ENCODE assay signal across 2 cellular contexts in the genomic region with DNA sequence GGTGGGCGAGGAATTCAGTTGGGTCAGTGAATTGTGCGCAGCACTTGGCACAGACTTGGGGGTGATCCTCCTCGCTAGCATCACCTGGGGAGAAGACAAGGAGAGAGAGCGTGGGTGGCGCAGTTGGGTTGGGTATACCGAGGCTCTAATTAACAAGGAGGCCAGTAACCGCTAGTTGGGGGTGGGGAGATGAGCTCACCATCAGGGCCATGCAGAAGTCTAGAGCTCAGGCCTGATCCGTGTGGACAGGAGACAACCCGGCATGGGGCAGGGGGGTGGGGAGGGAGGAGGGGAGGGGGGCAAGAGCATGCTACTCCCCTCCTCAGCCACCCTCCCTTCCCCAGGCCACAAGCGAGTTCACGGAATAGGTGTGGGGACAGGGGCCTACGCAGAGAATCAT.
TF ChIP-seq lines count a peak whose summit lies in the region.

No MANE protein-coding gene starts in this region.

TF ChIP-seq in endothelial cell of umbilical vein, 7 proteins besides CTCF, POLR2A, EP300 and RAD21:
- TF ChIP-seq POLR2AphosphoS5 (IDR thresholded peaks at IDR 0.05; ENCODE audit: insufficient read depth, low read depth, low read length), result no peak

TF ChIP-seq in neural cell, 6 proteins besides CTCF, POLR2A, EP300 and RAD21:
- TF ChIP-seq EZH2 (IDR thresholded peaks at IDR 0.05; ENCODE audit: borderline replicate concordance, insufficient read depth, low read length, poor library complexity, severe bottlenecking), result no peak
- TF ChIP-seq, protein P1, sequence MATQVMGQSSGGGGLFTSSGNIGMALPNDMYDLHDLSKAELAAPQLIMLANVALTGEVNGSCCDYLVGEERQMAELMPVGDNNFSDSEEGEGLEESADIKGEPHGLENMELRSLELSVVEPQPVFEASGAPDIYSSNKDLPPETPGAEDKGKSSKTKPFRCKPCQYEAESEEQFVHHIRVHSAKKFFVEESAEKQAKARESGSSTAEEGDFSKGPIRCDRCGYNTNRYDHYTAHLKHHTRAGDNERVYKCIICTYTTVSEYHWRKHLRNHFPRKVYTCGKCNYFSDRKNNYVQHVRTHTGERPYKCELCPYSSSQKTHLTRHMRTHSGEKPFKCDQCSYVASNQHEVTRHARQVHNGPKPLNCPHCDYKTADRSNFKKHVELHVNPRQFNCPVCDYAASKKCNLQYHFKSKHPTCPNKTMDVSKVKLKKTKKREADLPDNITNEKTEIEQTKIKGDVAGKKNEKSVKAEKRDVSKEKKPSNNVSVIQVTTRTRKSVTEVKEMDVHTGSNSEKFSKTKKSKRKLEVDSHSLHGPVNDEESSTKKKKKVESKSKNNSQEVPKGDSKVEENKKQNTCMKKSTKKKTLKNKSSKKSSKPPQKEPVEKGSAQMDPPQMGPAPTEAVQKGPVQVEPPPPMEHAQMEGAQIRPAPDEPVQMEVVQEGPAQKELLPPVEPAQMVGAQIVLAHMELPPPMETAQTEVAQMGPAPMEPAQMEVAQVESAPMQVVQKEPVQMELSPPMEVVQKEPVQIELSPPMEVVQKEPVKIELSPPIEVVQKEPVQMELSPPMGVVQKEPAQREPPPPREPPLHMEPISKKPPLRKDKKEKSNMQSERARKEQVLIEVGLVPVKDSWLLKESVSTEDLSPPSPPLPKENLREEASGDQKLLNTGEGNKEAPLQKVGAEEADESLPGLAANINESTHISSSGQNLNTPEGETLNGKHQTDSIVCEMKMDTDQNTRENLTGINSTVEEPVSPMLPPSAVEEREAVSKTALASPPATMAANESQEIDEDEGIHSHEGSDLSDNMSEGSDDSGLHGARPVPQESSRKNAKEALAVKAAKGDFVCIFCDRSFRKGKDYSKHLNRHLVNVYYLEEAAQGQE (IDR thresholded peaks at IDR 0.05; ENCODE audit: borderline replicate concordance), result no peak
- TF ChIP-seq POLR2AphosphoS5 (IDR thresholded peaks at IDR 0.05), result no peak
- TF ChIP-seq MXI1 (conservative IDR thresholded peaks at IDR 0.05; ENCODE audit: poor library complexity, severe bottlenecking), result no peak
- TF ChIP-seq TAF1 (IDR thresholded peaks at IDR 0.05; ENCODE audit: low read depth), result no peak
- TF ChIP-seq SMC3 (conservative IDR thresholded peaks at IDR 0.05; ENCODE audit: poor library complexity), result no peak
TF ChIP-seq in neural cell: peak in this region for 0.
